Comparison of ENCODE assay signal across 10 cellular contexts in genomic region chr9:124661184-124661755, GRCh38.
DNase-seq lines count a peak whose midpoint lies in the region; ATAC-seq and TF ChIP-seq lines count a peak whose summit lies in the region.
"Had no signal": no experiment of that assay in that cellular context is flagged by ENCODE, and none has a peak within 500 bp of the region (broad histone marks: within the 10 kb centered on the region; RNA-seq: fewer than 3 reads in every experiment).

No MANE protein-coding gene starts in this region.

- CTCF ChIA-PET in IMR-90 (lab: Yijun Ruan, JAX) = interaction anchor here (0.5 to 1.5 kb wide), 4 partner anchors 50 to 110 kb away, joined by 3 to 6 read pairs (median 4); no protein-coding TSS in a partner anchor
- CTCF ChIA-PET in WTC11 (lab: Charles Lee) = interaction anchor here (1.1 to 3.7 kb wide), 5 partner anchors 8 to 109 kb away, joined by 3 to 28 read pairs (median 5); no protein-coding TSS in a partner anchor

- peak overlapping the region; percentile 9; the same call in 1 of the 2 replicates for H2AK5ac ChIP-seq in IMR-90 (ENCODE audit: low read depth, low read length)

- no peak for TF ChIP-seq RAD21 in IMR-90 (IDR thresholded peaks at IDR 0.05; ENCODE audit: low read length)

- H3K27me3 Mint-ChIP-seq in WTC11 (ENCODE audit: low read depth) = no peaks in the 10 kb centered on the region
- no peaks in the 10 kb centered on the region for H3K27me3 Mint-ChIP-seq in naive B cell

- peak overlapping the region; percentile 55; the same call in 1 of the 2 replicates for H3K18ac ChIP-seq in IMR-90 (ENCODE audit: low read depth, low read length)

- intact Hi-C loops in IMR-90 (cut with micrococcal nuclease) = no loop called here

- in situ Hi-C loops in IMR-90 (cut with MboI; ENCODE audit: low sequenced_read_pairs) = no loop called here

- H3K4ac ChIP-seq in IMR-90 (ENCODE audit: low read depth, low read length) = peak overlapping the region; percentile 69

- peak overlapping the region; percentile 89; the same call in 1 of the 2 replicates for H3K27ac Mint-ChIP-seq in WTC11
- peak overlapping the region in 2 of 6 donors; percentile 49 to 70 for H3K27ac Mint-ChIP-seq in naive B cell
- H3K27ac Mint-ChIP-seq in stimulated activated effector memory CD8-positive, alpha-beta T cell treated with anti-CD3 and anti-CD28 coated beads, Interleukin-12 subunit alpha, Interleukin-12 subunit beta, amount 100 ng/mL, for 72 hours = no peak overlapping the region

- H3K79me1 ChIP-seq in IMR-90 (ENCODE audit: low read depth in 1 of 2, low read length in 2 of 2) = peaks cover 11 to 59% of the 10 kb centered on the region in 2 experiments

- TF ChIP-seq CTCF in IMR-90 (conservative IDR thresholded peaks at IDR 0.05; ENCODE audit: low read depth, low read length) (no peak), WTC11 (IDR thresholded peaks at IDR 0.05) (no peak)

- H2BK5ac ChIP-seq in IMR-90 (ENCODE audit: low read depth, low read length, poor library complexity, severe bottlenecking) = peak overlapping the region; percentile 96

- no peak for ATAC-seq in IMR-90 (ENCODE audit: low read depth)
- no peak for ATAC-seq in WTC11
- no peak for ATAC-seq in naive B cell (ENCODE audit: low read depth in 2 of 2)
- no peak for ATAC-seq in stimulated activated effector memory CD8-positive, alpha-beta T cell treated with anti-CD3 and anti-CD28 coated beads, Interleukin-12 subunit alpha, Interleukin-12 subunit beta, amount 100 ng/mL, for 72 hours

- H3K36me3 Mint-ChIP-seq in WTC11 = no peaks in the 10 kb centered on the region
- no peaks in the 10 kb centered on the region for H3K36me3 Mint-ChIP-seq in naive B cell
- H3K36me3 Mint-ChIP-seq in stimulated activated effector memory CD8-positive, alpha-beta T cell treated with anti-CD3 and anti-CD28 coated beads, Interleukin-12 subunit alpha, Interleukin-12 subunit beta, amount 100 ng/mL, for 72 hours = no peaks in the 10 kb centered on the region

- peak overlapping the region; percentile 19; the same call in 1 of the 2 replicates for H3K9ac ChIP-seq in IMR-90 (ENCODE audit: low read depth, low read length)

- H4K5ac ChIP-seq in IMR-90 (ENCODE audit: low read depth, low read length) = peak overlapping the region; percentile 62

- peak overlapping the region in 1 of 2 experiments; percentile 27; a peak in 3 of 4 replicates for H4K8ac ChIP-seq in IMR-90 (ENCODE audit: low read depth in 2 of 2, low read length in 2 of 2)

- H3K4me3 Mint-ChIP-seq in WTC11 (peak overlapping the region; percentile 27), naive B cell (peak overlapping the region in 6 of 8 donors; percentile 9 to 75 (median 50))
- H3K4me3 Mint-ChIP-seq in stimulated activated effector memory CD8-positive, alpha-beta T cell treated with anti-CD3 and anti-CD28 coated beads, Interleukin-12 subunit alpha, Interleukin-12 subunit beta, amount 100 ng/mL, for 72 hours = no peak overlapping the region

- DNase-seq in DMS153 (lab: John Stamatoyannopoulos, UW) = peak; percentile 11
- peak; percentile 19 for DNase-seq in IMR-90
- DNase-seq in WTC11 (ENCODE audit: low spot score) = no peak
- DNase-seq in naive B cell = no peak
- no peak for DNase-seq in DMS79 (lab: John Stamatoyannopoulos, UW)
- no peak for DNase-seq in activated CD4-positive, alpha-beta T cell treated with anti-CD3 and anti-CD28 coated beads for 1 hour
- no peak for DNase-seq in MG63
- DNase-seq in stimulated activated effector memory CD8-positive, alpha-beta T cell treated with anti-CD3 and anti-CD28 coated beads, Interleukin-12 subunit alpha, Interleukin-12 subunit beta, amount 100 ng/mL, for 72 hours (ENCODE audit: low spot score in 2 of 2) = no peak
- DNase-seq: activated naive CD4-positive, alpha-beta T cell treated with Interleukin-2 at 50 U/mL for 16 hours had no signal

- 0 out of 2 replicates have a peak overlapping the region, but pooled peaks have one; percentile 12 for H3K56ac ChIP-seq in IMR-90 (ENCODE audit: extremely low read depth, insufficient read depth, low read length)

- POLR2A ChIA-PET in IMR-90 (lab: Charles Lee; ENCODE audit: unreplicated experiment) = interaction anchor here (0.6 kb wide), 1 partner anchor 10 kb away, joined by 11 read pairs; no protein-coding TSS in a partner anchor
- POLR2A ChIA-PET in WTC11 (lab: Charles Lee) = interaction anchor here (0.5 to 0.7 kb wide), 2 partner anchors 15 to 954 kb away, joined by 4 read pairs; no protein-coding TSS in a partner anchor

- H3K9me3 Mint-ChIP-seq in WTC11 (no peaks in the 10 kb centered on the region), naive B cell (no peaks in the 10 kb centered on the region)
- no peaks in the 10 kb centered on the region for H3K9me3 Mint-ChIP-seq in stimulated activated effector memory CD8-positive, alpha-beta T cell treated with anti-CD3 and anti-CD28 coated beads, Interleukin-12 subunit alpha, Interleukin-12 subunit beta, amount 100 ng/mL, for 72 hours

- H3K9me3 ChIP-seq in IMR-90 (ENCODE audit: control insufficient read depth, insufficient read depth, low read length) = no peaks in the 10 kb centered on the region
- no peaks in the 10 kb centered on the region for H3K9me3 ChIP-seq in MG63

- no peaks in the 10 kb centered on the region; the same call in 1 of the 2 replicates for H4K20me1 ChIP-seq in IMR-90 (ENCODE audit: insufficient read depth, low read length)

- no TSS peak for BruUV-seq in IMR-90 (replicated peaks; lab: Mats Ljungman, UMichigan)

- H2BK15ac ChIP-seq in IMR-90 (ENCODE audit: low read depth, low read length) = no peak overlapping the region

- peak overlapping the region; percentile 8; the same call in 1 of the 2 replicates for H2BK20ac ChIP-seq in IMR-90 (ENCODE audit: low read depth, low read length)

- no peak for TF ChIP-seq POLR2A in IMR-90 (IDR thresholded peaks at IDR 0.05; ENCODE audit: low read depth, low read length)

- H3K4me1 Mint-ChIP-seq in WTC11 = peaks cover 49% of the 10 kb centered on the region
- peaks cover 12 to 37% (median 14%) of the 10 kb centered on the region in 3 donors for H3K4me1 Mint-ChIP-seq in naive B cell
- H3K4me1 Mint-ChIP-seq in stimulated activated effector memory CD8-positive, alpha-beta T cell treated with anti-CD3 and anti-CD28 coated beads, Interleukin-12 subunit alpha, Interleukin-12 subunit beta, amount 100 ng/mL, for 72 hours = peaks cover 13% of the 10 kb centered on the region

- H3K14ac ChIP-seq in IMR-90 (replicated peaks; ENCODE audit: low read depth, low read length) = peak overlapping the region; percentile 80

- 58% methylated on average over 2 of the region's 5 CpGs; no CpG with 5 or more reads in 1 of the 2 experiments for WGBS in IMR-90 (ENCODE audit: extremely low coverage in 2 of 2, insufficient read length in 1 of 2), 2 experiments

- H4K91ac ChIP-seq in IMR-90 (ENCODE audit: insufficient read depth, low read depth, low read length) = peak overlapping the region; percentile 69; the same call in 1 of the 2 replicates

- no peak overlapping the region for H2AFZ ChIP-seq in IMR-90 (replicated peaks; ENCODE audit: low read length, poor library complexity)

- no peaks in the 10 kb centered on the region for H3K27me3 ChIP-seq in IMR-90 (ENCODE audit: control insufficient read depth, insufficient read depth, low read length)
- no peaks in the 10 kb centered on the region for H3K27me3 ChIP-seq in MG63

- no peak overlapping the region for H2AK9ac ChIP-seq in IMR-90 (replicated peaks; ENCODE audit: low read depth, low read length, poor library complexity)

- H3K23ac ChIP-seq in IMR-90 (ENCODE audit: low read depth, low read length) = peak overlapping the region; percentile 69

- dilution Hi-C loops in IMR-90 (cut with HindIII; ENCODE audit: low sequenced_read_pairs, unreplicated experiment) = no loop called here

- H3K4me3 ChIP-seq in IMR-90 (ENCODE audit: insufficient read depth, low read depth, low read length) (no peak overlapping the region), MG63 (no peak overlapping the region)
- H3K4me3 ChIP-seq: lung had no signal

- H3K4me2 ChIP-seq in IMR-90 (ENCODE audit: low read depth, low read length) = peak overlapping the region; percentile 77

- peak overlapping the region; percentile 69 for H2BK120ac ChIP-seq in IMR-90 (ENCODE audit: low read depth, low read length)

- H3K36me3 ChIP-seq in IMR-90 (ENCODE audit: control insufficient read depth, insufficient read depth, low read length) = no peaks in the 10 kb centered on the region
- no peaks in the 10 kb centered on the region; the same call in 1 of the 2 replicates for H3K36me3 ChIP-seq in MG63

- peaks cover 12% of the 10 kb centered on the region for H3K4me1 ChIP-seq in IMR-90 (ENCODE audit: control insufficient read depth, insufficient read depth, low read length)

- H3K27ac ChIP-seq in IMR-90 (ENCODE audit: insufficient read depth, low read length) = peak overlapping the region; percentile 50

- H3K9me1 ChIP-seq in IMR-90 (ENCODE audit: insufficient read depth, low read length) = peaks cover 4% of the 10 kb centered on the region; the same call in 1 of the 2 replicates

TF ChIP-seq in IMR-90, 13 proteins besides CTCF, POLR2A, EP300 and RAD21 (continues in another document):
- TF ChIP-seq RFX5 (IDR thresholded peaks at IDR 0.05; ENCODE audit: low read depth, low read length) (no peak), SMC3 (IDR thresholded peaks at IDR 0.05; ENCODE audit: low read depth, low read length) (no peak), BHLHE40 (IDR thresholded peaks at IDR 0.05; ENCODE audit: low read depth, low read length) (no peak), NFE2L2 (IDR thresholded peaks at IDR 0.05; ENCODE audit: low read depth, low read length) (no peak)

TF ChIP-seq in WTC11, 78 proteins besides CTCF, POLR2A, EP300 and RAD21 (continues in another document):
- TF ChIP-seq ERG (CRISPR knock-in tag; IDR thresholded peaks at IDR 0.05) (no peak), TCF7 (CRISPR knock-in tag; IDR thresholded peaks at IDR 0.05; ENCODE audit: low read depth) (no peak), SMAD3 (CRISPR knock-in tag; IDR thresholded peaks at IDR 0.05; ENCODE audit: borderline replicate concordance) (no peak), ESRRA (CRISPR knock-in tag; IDR thresholded peaks at IDR 0.05; ENCODE audit: borderline replicate concordance) (no peak), MAX (CRISPR knock-in tag; IDR thresholded peaks at IDR 0.05) (no peak)

Comparison
In these comparisons a context has a peak if more than half of its experiments do, and no peak if none do; other contexts are left out.
1. DNase-seq: peak in DMS153 (single experiment) and IMR-90 (single experiment); none in WTC11 (single experiment), naive B cell (single experiment), DMS79 (single experiment), activated CD4-positive, alpha-beta T cell treated with anti-CD3 and anti-CD28 coated beads for 1 hour (single experiment), MG63 (single experiment) and stimulated activated effector memory CD8-positive, alpha-beta T cell treated with anti-CD3 and anti-CD28 coated beads, Interleukin-12 subunit alpha, Interleukin-12 subunit beta, amount 100 ng/mL, for 72 hours (0 of 2).